13 cellular contexts compared by ENCODE assay signal in the genomic region with DNA sequence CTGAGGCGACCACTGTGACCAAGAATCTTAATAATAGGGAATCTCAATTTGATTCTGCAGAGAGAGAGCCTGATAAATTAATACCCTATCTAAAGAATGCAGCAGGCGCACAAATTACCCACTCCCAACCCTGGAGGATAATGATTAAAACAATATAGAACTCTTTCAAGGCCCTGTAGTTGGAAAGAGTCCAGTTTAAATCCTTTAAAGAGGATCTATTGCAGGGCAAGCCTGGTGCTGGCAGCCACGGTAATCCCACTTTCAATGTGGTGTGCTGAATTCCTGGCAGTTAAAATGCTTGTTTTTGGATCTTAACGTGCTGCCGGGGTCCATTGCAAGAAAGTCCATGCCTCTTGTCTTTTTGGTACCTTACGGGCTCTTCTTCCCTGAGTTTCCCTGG. TPM values are rescaled to one million over a fixed set of nuclear protein-coding genes. Genes with fewer than 3 reads are reported as not detected.
DNase-seq lines count a peak whose midpoint lies in the region; ATAC-seq and TF ChIP-seq lines count a peak whose summit lies in the region.
"Had no signal": no experiment of that assay in that cellular context is flagged by ENCODE, and none has a peak within 500 bp of the region (broad histone marks: within the 10 kb centered on the region; RNA-seq: fewer than 3 reads in every experiment).

No MANE protein-coding gene starts in this region.

- peaks cover 22% of the 10 kb centered on the region for H3K4me1 ChIP-seq in upper lobe of right lung

- peaks cover 73% of the 10 kb centered on the region for H3K4me1 Mint-ChIP-seq in activated T-cell treated with anti-CD3 and anti-CD28 coated beads, Interleukin-2, amount 50 U/mL, for 72 hours (ENCODE audit: low read depth)
- peaks cover 42% of the 10 kb centered on the region for H3K4me1 Mint-ChIP-seq in activated naive CD8-positive, alpha-beta T cell treated with anti-CD3 and anti-CD28 coated beads, Interleukin-2, amount 10 ng/mL, durations not matched to agents 7 days and 5 days
- peaks cover 27% of the 10 kb centered on the region for H3K4me1 Mint-ChIP-seq in type B pancreatic cell (ENCODE audit: unreplicated experiment)
- H3K4me1 Mint-ChIP-seq in T-cell = peaks cover 80 to 92% (median 85%) of the 10 kb centered on the region in 3 donors

- H3K4me3 Mint-ChIP-seq in activated T-cell treated with anti-CD3 and anti-CD28 coated beads, Interleukin-2, amount 50 U/mL, for 72 hours = peak overlapping the region in 1 of 2 donors; percentile 9
- no peak overlapping the region for H3K4me3 Mint-ChIP-seq in activated naive CD8-positive, alpha-beta T cell treated with anti-CD3 and anti-CD28 coated beads, Interleukin-2, amount 10 ng/mL, durations not matched to agents 7 days and 5 days
- H3K4me3 Mint-ChIP-seq in type B pancreatic cell (no peak overlapping the region), T-cell (peak overlapping the region in 1 of 3 donors; percentile 3)

- TF ChIP-seq CTCF in type B pancreatic cell (conservative IDR thresholded peaks at IDR 0.05) (no peak), upper lobe of right lung (IDR thresholded peaks at IDR 0.05) (no peak)

- no peak overlapping the region for H3K27ac ChIP-seq in upper lobe of right lung
- H3K27ac ChIP-seq: epithelial cell of prostate, ovary had no signal

- H3K4me3 ChIP-seq in upper lobe of right lung = no peak overlapping the region
- H3K4me3 ChIP-seq: ovary had no signal

- POLR2A ChIA-PET in activated naive CD8-positive, alpha-beta T cell treated with anti-CD3 and anti-CD28 coated beads, Interleukin-2, amount 10 ng/mL, durations not matched to agents 7 days and 5 days (lab: Charles Lee) = interaction anchor here (1.4 kb wide), 1 partner anchor 20 kb away, joined by 7 read pairs; the partner anchor contains the start of gene MARCHF6
- POLR2A ChIA-PET in T-cell (lab: Charles Lee) = no interaction called here

- ATAC-seq in activated T-cell treated with anti-CD3 and anti-CD28 coated beads, Interleukin-2, amount 50 U/mL, for 72 hours (replicated peaks in 1 of 2) = no peak
- no peak for ATAC-seq in activated naive CD8-positive, alpha-beta T cell treated with anti-CD3 and anti-CD28 coated beads, Interleukin-2, amount 10 ng/mL, durations not matched to agents 7 days and 5 days (ENCODE audit: low read depth)
- ATAC-seq in upper lobe of right lung (no peak), T-cell (replicated peaks in 1 of 4) (no peak)

- CTCF ChIA-PET in T-cell (lab: Charles Lee) = interaction anchor here in 1 of 2 donors (0.6 kb wide), 1 partner anchor 17 kb away, joined by 5 read pairs; no protein-coding TSS in a partner anchor

- no peaks in the 10 kb centered on the region for H3K9me3 ChIP-seq in upper lobe of right lung
- H3K9me3 ChIP-seq: ovary had no signal

- peaks cover 3 to 8% of the 10 kb centered on the region in 2 donors for H3K36me3 Mint-ChIP-seq in activated T-cell treated with anti-CD3 and anti-CD28 coated beads, Interleukin-2, amount 50 U/mL, for 72 hours (ENCODE audit: insufficient read depth in 2 of 2)
- peaks cover 32% of the 10 kb centered on the region for H3K36me3 Mint-ChIP-seq in activated naive CD8-positive, alpha-beta T cell treated with anti-CD3 and anti-CD28 coated beads, Interleukin-2, amount 10 ng/mL, durations not matched to agents 7 days and 5 days
- H3K36me3 Mint-ChIP-seq in type B pancreatic cell (peaks cover 38% of the 10 kb centered on the region), T-cell (peaks cover 30% of the 10 kb centered on the region)

- H3K36me3 ChIP-seq in upper lobe of right lung = peaks cover 10% of the 10 kb centered on the region
- H3K36me3 ChIP-seq: ovary had no signal

- H3K27me3 Mint-ChIP-seq in activated T-cell treated with anti-CD3 and anti-CD28 coated beads, Interleukin-2, amount 50 U/mL, for 72 hours (ENCODE audit: low read depth) = no peaks in the 10 kb centered on the region
- no peaks in the 10 kb centered on the region for H3K27me3 Mint-ChIP-seq in activated naive CD8-positive, alpha-beta T cell treated with anti-CD3 and anti-CD28 coated beads, Interleukin-2, amount 10 ng/mL, durations not matched to agents 7 days and 5 days
- H3K27me3 Mint-ChIP-seq in type B pancreatic cell = no peaks in the 10 kb centered on the region
- no peaks in the 10 kb centered on the region for H3K27me3 Mint-ChIP-seq in T-cell

- peak overlapping the region; percentile 30 for H3K27ac Mint-ChIP-seq in activated T-cell treated with anti-CD3 and anti-CD28 coated beads, Interleukin-2, amount 50 U/mL, for 72 hours
- H3K27ac Mint-ChIP-seq in activated naive CD8-positive, alpha-beta T cell treated with anti-CD3 and anti-CD28 coated beads, Interleukin-2, amount 10 ng/mL, durations not matched to agents 7 days and 5 days = peak overlapping the region; percentile 54
- H3K27ac Mint-ChIP-seq in type B pancreatic cell (peak overlapping the region; percentile 18), T-cell (peak overlapping the region in 1 of 2 donors; percentile 22)

- intact Hi-C loops in upper lobe of right lung (cut with DNase I) = no loop called here

- no peaks in the 10 kb centered on the region for H3K27me3 ChIP-seq in upper lobe of right lung
- H3K27me3 ChIP-seq: ovary had no signal

- no peak for DNase-seq in activated T-cell treated with anti-CD3 and anti-CD28 coated beads, Interleukin-2, amount 50 U/mL, for 72 hours
- no peak for DNase-seq in activated T-cell treated with anti-CD3 and anti-CD28 coated beads, Interleukin-2, amount 50 U/mL, for 1 hour
- DNase-seq in activated naive CD8-positive, alpha-beta T cell treated with anti-CD3 and anti-CD28 coated beads, Interleukin-2, amount 10 ng/mL, durations not matched to agents 7 days and 5 days = no peak
- DNase-seq in myocyte (ENCODE audit: low read depth) (peak; percentile 16), type B pancreatic cell (ENCODE audit: extremely low spot score, unreplicated experiment) (no peak), upper lobe of right lung (no peak), T-cell (no peak), germinal center (ENCODE audit: low spot score) (no peak)
- DNase-seq: activated CD8-positive, alpha-beta memory T cell treated with anti-CD3 and anti-CD28 coated beads, Interleukin-2, amount 50 U/mL, for 48 hours; midbrain; NCI-H2029; ovary had no signal

- peaks cover 0 to 2% of the 10 kb centered on the region in 2 donors for H3K9me3 Mint-ChIP-seq in activated T-cell treated with anti-CD3 and anti-CD28 coated beads, Interleukin-2, amount 50 U/mL, for 72 hours
- H3K9me3 Mint-ChIP-seq in activated naive CD8-positive, alpha-beta T cell treated with anti-CD3 and anti-CD28 coated beads, Interleukin-2, amount 10 ng/mL, durations not matched to agents 7 days and 5 days = peaks cover 2% of the 10 kb centered on the region
- H3K9me3 Mint-ChIP-seq in type B pancreatic cell (no peaks in the 10 kb centered on the region), T-cell (no peaks in the 10 kb centered on the region)

RNA-seq across cellular contexts. Expression of gene MARCHF6, which starts 20.5 kb away (rescaled TPM):
- 100 to 1,000 TPM; 138 to 151 TPM for total RNA-seq in activated T-cell treated with anti-CD3 and anti-CD28 coated beads, Interleukin-2, amount 50 U/mL, for 72 hours
- total RNA-seq in activated naive CD8-positive, alpha-beta T cell treated with anti-CD3 and anti-CD28 coated beads, Interleukin-2, amount 10 ng/mL, durations not matched to agents 7 days and 5 days = 100 to 1,000 TPM; 127 to 135 TPM
- total RNA-seq in myocyte (38.4 and 44.0 TPM in 2 replicates), type B pancreatic cell (ENCODE audit: low replicate concordance) (132 and 199 TPM in 2 replicates), upper lobe of right lung (150 TPM), T-cell (100 to 1,000 TPM; 146 to 185 (median 167) TPM)
- 69.7 TPM for polyA plus RNA-seq in myocyte (2012)
